ENCODE assay signal across 1 cellular context in genomic region chr17:78355045-78355641, GRCh38.
TF ChIP-seq lines count a peak whose summit lies in the region.

No MANE protein-coding gene starts in this region.

TF ChIP-seq in HepG2, 621 proteins besides CTCF, POLR2A, EP300 and RAD21 (continues in another document):
- TF ChIP-seq UBTF (CRISPR knock-in tag; IDR thresholded peaks at IDR 0.05) (0 out of 2 replicates have a peak, but pooled peaks have one; percentile 24), ASH2L (IDR thresholded peaks at IDR 0.05; ENCODE audit: insufficient read length, low read depth, low read length) (peak; percentile 47), MXD4 (CRISPR knock-in tag; IDR thresholded peaks at IDR 0.05) (no peak), CREM (IDR thresholded peaks at IDR 0.05) (peak; percentile 60), CREM (CRISPR knock-in tag; IDR thresholded peaks at IDR 0.05) (no peak), FOXK1 (CRISPR knock-in tag; IDR thresholded peaks at IDR 0.05; ENCODE audit: borderline replicate concordance, low read depth) (peak; percentile 40; the same call in 1 of the 2 replicates), ZNF18 (CRISPR knock-in tag; IDR thresholded peaks at IDR 0.05; ENCODE audit: insufficient replicate concordance) (peak; percentile 23), RARA (CRISPR knock-in tag; IDR thresholded peaks at IDR 0.05) (peak; percentile 94), ZNF501 (CRISPR knock-in tag; IDR thresholded peaks at IDR 0.05) (peak; percentile 54; the same call in 1 of the 2 replicates), RCOR2 (CRISPR knock-in tag; IDR thresholded peaks at IDR 0.05) (0 out of 2 replicates have a peak, but pooled peaks have one; percentile 25), BRF2 (CRISPR knock-in tag; IDR thresholded peaks at IDR 0.05) (no peak), SMAD3 (CRISPR knock-in tag; IDR thresholded peaks at IDR 0.05) (peak; percentile 61; the same call in 1 of the 2 replicates), HNF1A (IDR thresholded peaks at IDR 0.05; ENCODE audit: low read depth) (0 out of 2 replicates have a peak, but pooled peaks have one; percentile 25), HNF1A (CRISPR knock-in tag; IDR thresholded peaks at IDR 0.05; ENCODE audit: borderline replicate concordance) (no peak), ZNF687 (CRISPR knock-in tag; IDR thresholded peaks at IDR 0.05) (peak; percentile 72), ZNF580 (CRISPR knock-in tag; IDR thresholded peaks at IDR 0.05; ENCODE audit: borderline replicate concordance, low read depth) (peak; percentile 33; the same call in 1 of the 2 replicates), ARNTL (CRISPR knock-in tag; IDR thresholded peaks at IDR 0.05) (peak; percentile 36; the same call in 1 of the 2 replicates), ATAD3A (CRISPR knock-in tag; IDR thresholded peaks at IDR 0.05) (no peak), ZNF772 (CRISPR knock-in tag; IDR thresholded peaks at IDR 0.05) (no peak), MAX (IDR thresholded peaks at IDR 0.05) (peak; percentile 76; the same call in 1 of the 2 replicates), MED1 (CRISPR knock-in tag; IDR thresholded peaks at IDR 0.05) (peak; percentile 79), TEAD3 (CRISPR knock-in tag; optimal IDR thresholded peaks at IDR 0.05; ENCODE audit: borderline replicate concordance) (peak; percentile 84), ETV5 (CRISPR knock-in tag; IDR thresholded peaks at IDR 0.05; ENCODE audit: borderline replicate concordance) (peak; percentile 63; the same call in 1 of the 2 replicates), TFE3 (CRISPR knock-in tag; IDR thresholded peaks at IDR 0.05) (peak; percentile 59), HOMEZ (CRISPR knock-in tag; IDR thresholded peaks at IDR 0.05; ENCODE audit: low read depth) (0 out of 2 replicates have a peak, but pooled peaks have one; percentile 15), GATA4 (IDR thresholded peaks at IDR 0.05; ENCODE audit: borderline replicate concordance, low read depth) (peak; percentile 73; the same call in 1 of the 2 replicates), NFKBIZ (CRISPR knock-in tag; IDR thresholded peaks at IDR 0.05) (peak; percentile 17; the same call in 1 of the 2 replicates), SALL1 (CRISPR knock-in tag; IDR thresholded peaks at IDR 0.05) (peak; percentile 51), ZNF24 (IDR thresholded peaks at IDR 0.05) (no peak), HOXA3 (CRISPR knock-in tag; IDR thresholded peaks at IDR 0.05) (no peak), TFAP4 (IDR thresholded peaks at IDR 0.05; ENCODE audit: borderline replicate concordance, low read depth) (peak; percentile 87; the same call in 1 of the 2 replicates), ZNF10 (CRISPR knock-in tag; IDR thresholded peaks at IDR 0.05; ENCODE audit: borderline replicate concordance, low read depth) (no peak), PBX2 (CRISPR knock-in tag; IDR thresholded peaks at IDR 0.05) (no peak), ZFP36L1 (CRISPR knock-in tag; IDR thresholded peaks at IDR 0.05) (0 out of 2 replicates have a peak, but pooled peaks have one; percentile 71), NFIC (IDR thresholded peaks at IDR 0.05; ENCODE audit: low read length) (0 out of 2 replicates have a peak, but pooled peaks have one; percentile 32)
